In the genomic region with DNA sequence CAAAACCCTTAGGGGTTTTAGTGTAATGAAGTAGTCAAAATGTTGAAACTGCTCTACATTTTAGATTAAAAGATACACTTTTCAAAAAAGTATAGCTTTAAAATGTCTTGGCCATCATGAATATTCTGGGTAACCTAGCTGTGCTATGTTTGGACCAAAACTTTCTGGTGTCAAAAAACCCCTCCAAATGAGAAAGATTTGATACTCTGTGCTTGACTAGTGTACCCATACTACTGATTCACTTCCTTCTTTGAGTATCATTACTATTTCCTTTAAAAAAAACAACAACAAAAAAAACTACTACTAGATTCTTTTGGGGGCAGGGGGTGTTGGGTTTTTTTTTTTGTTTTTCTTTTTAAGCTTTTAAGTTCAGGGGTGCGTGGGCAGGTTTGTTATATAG, we compare ENCODE assay signal across 15 cellular contexts. TPM values are rescaled to one million over a fixed set of nuclear protein-coding genes. Genes with fewer than 3 reads are reported as not detected.
A peak's percentile ranks its signal among the peaks of the same experiment; 100 is the strongest.
DNase-seq lines count a peak whose midpoint lies in the region; ATAC-seq, FAIRE-seq and TF ChIP-seq lines count a peak whose summit lies in the region.
"Had no signal": no experiment of that assay in that cellular context is flagged by ENCODE, and none has a peak within 500 bp of the region (broad histone marks: within the 10 kb centered on the region; RNA-seq: fewer than 3 reads in every experiment).

No MANE protein-coding gene starts in this region.

- CTCF ChIA-PET in HCT116 (lab: Charles Lee) = no interaction called here
- CTCF ChIA-PET in GM12878 (lab: Yijun Ruan, JAX) = interaction anchor here (0.9 to 3.7 kb wide), 9 partner anchors 9 to 189 kb away, joined by 3 to 11 read pairs (median 5); partner anchors contain the start of genes PTRH2 and VMP1

- no peak overlapping the region for H3K4me3 Mint-ChIP-seq in T-helper 1 cell treated with Interleukin-12 subunit alpha and Interleukin-12 subunit beta and Interleukin-4 antibody, amounts not matched to agents 30 μg/mL and 1 μg/mL, for 36 hours

- TF ChIP-seq CTCF in HCT116 (IDR thresholded peaks at IDR 0.05 in 2 of 3, conservative IDR thresholded peaks at IDR 0.05 in 1 of 3; ENCODE audit: borderline replicate concordance in 1 of 3, insufficient read depth in 1 of 3, low read depth in 2 of 3, low read length in 2 of 3) = no peak
- no peak for TF ChIP-seq CTCF in GM12878 (IDR thresholded peaks at IDR 0.05 in 2 of 3, conservative IDR thresholded peaks at IDR 0.05 in 1 of 3; ENCODE audit: control insufficient read depth in 2 of 3, extremely low read depth in 1 of 3, insufficient read depth in 1 of 3, low read depth in 3 of 3, low read length in 3 of 3)

- SMC1A ChIA-PET in GM12878 (lab: Charles Lee; ENCODE audit: uncharacterized antibody, unreplicated experiment) = interaction anchor here (0.8 to 5.8 kb wide), 20 partner anchors 9 to 783 kb away, joined by 3 to 70 read pairs (median 3); partner anchors contain the start of gene CLTC

- H3K27me3 ChIP-seq in HCT116 (ENCODE audit: insufficient read depth, low read length) = no peaks in the 10 kb centered on the region
- no peaks in the 10 kb centered on the region for H3K27me3 ChIP-seq in GM12878 (replicated peaks in 1 of 2; ENCODE audit: control insufficient read depth in 2 of 2, insufficient read depth in 2 of 2, low read length in 1 of 2)
- no peaks in the 10 kb centered on the region for H3K27me3 ChIP-seq in skeletal muscle satellite cell (ENCODE audit: control insufficient read depth, insufficient read depth, low read length)

- peaks cover 25 to 47% of the 10 kb centered on the region in 2 experiments for H3K4me1 ChIP-seq in HCT116 (ENCODE audit: control insufficient read depth in 1 of 2, insufficient read depth in 2 of 2, low read length in 2 of 2)
- H3K4me1 ChIP-seq in GM12878 (ENCODE audit: control insufficient read depth, insufficient read depth, low read length) = peaks cover 8% of the 10 kb centered on the region
- peaks cover 53% of the 10 kb centered on the region for H3K4me1 ChIP-seq in skeletal muscle satellite cell (ENCODE audit: control insufficient read depth, insufficient read depth, low read length)

- peaks cover 42% of the 10 kb centered on the region for H3K36me3 Mint-ChIP-seq in T-helper 1 cell treated with Interleukin-12 subunit alpha and Interleukin-12 subunit beta and Interleukin-4 antibody, amounts not matched to agents 30 μg/mL and 1 μg/mL, for 36 hours (ENCODE audit: low read depth)

- H4K20me1 ChIP-seq in HCT116 (ENCODE audit: insufficient read depth) (peaks cover 10% of the 10 kb centered on the region; the same call in 1 of the 2 replicates), GM12878 (ENCODE audit: control insufficient read depth, insufficient read depth) (no peaks in the 10 kb centered on the region)

- H3K27ac Mint-ChIP-seq in T-helper 1 cell treated with Interleukin-12 subunit alpha and Interleukin-12 subunit beta and Interleukin-4 antibody, amounts not matched to agents 30 μg/mL and 1 μg/mL, for 36 hours = peak overlapping the region; percentile 13

- H3K9ac ChIP-seq in HCT116 (ENCODE audit: low read length) (no peak overlapping the region), GM12878 (ENCODE audit: control insufficient read depth, insufficient read depth, low read length) (no peak overlapping the region), skeletal muscle satellite cell (ENCODE audit: low read depth, low read length) (peak overlapping the region; percentile 28)

- H2AFZ ChIP-seq in HCT116 (ENCODE audit: low read depth, low read length, poor library complexity, severe bottlenecking) (no peak overlapping the region), GM12878 (ENCODE audit: control insufficient read depth, low read depth, low read length) (no peak overlapping the region)

- peak; percentile 41 for FAIRE-seq in GM12878 (lab: Jason Lieb, UNC)

- H3K27ac ChIP-seq in HCT116 (ENCODE audit: low read depth, low read length) = peak overlapping the region; percentile 74
- peak overlapping the region; percentile 52; the same call in 1 of the 2 replicates for H3K27ac ChIP-seq in GM12878 (ENCODE audit: control insufficient read depth, insufficient read depth)
- H3K27ac ChIP-seq in substantia nigra (ENCODE audit: low read depth, low read length, poor library complexity, severe bottlenecking) = no peak overlapping the region

- RAD21 ChIA-PET in HCT116 (lab: Charles Lee; ENCODE audit: low non-redundant PET in 1 of 2, low total read pairs in 2 of 2, uncharacterized antibody in 2 of 2, unreplicated experiment in 2 of 2) = no interaction called here
- RAD21 ChIA-PET in GM12878 (lab: Charles Lee; ENCODE audit: unreplicated experiment) = interaction anchor here (0.7 to 3.4 kb wide), 13 partner anchors 13 to 450 kb away, joined by 3 to 29 read pairs (median 5); partner anchors contain the start of genes CLTC, GDPD1, PTRH2 and VMP1

- no TSS peak for BruUV-seq in HCT116 (replicated peaks; lab: Mats Ljungman, UMichigan)
- BruUV-seq in GM12878 (replicated peaks; lab: Mats Ljungman, UMichigan) = no TSS peak

- H3K9me3 Mint-ChIP-seq in T-helper 1 cell treated with Interleukin-12 subunit alpha and Interleukin-12 subunit beta and Interleukin-4 antibody, amounts not matched to agents 30 μg/mL and 1 μg/mL, for 36 hours = no peaks in the 10 kb centered on the region

- DNase-seq in T-helper 1 cell (no peak), HCT116 (ENCODE audit: low read depth, low spot score) (no peak), GM12878 (ENCODE audit: low read depth, low spot score) (no peak), KBM-7 (no peak), posterior cingulate gyrus (no peak), substantia nigra (lab: John Stamatoyannopoulos, UW) (no peak)
- DNase-seq: activated CD8-positive, alpha-beta memory T cell treated with anti-CD3 and anti-CD28 coated beads for 24 hours; DMS153; foreskin melanocyte; islet precursor cell; PC-3; right cardiac atrium; trophoblast cell had no signal

- intact Hi-C loops in HCT116 (cut with micrococcal nuclease) = no loop called here
- intact Hi-C loops in GM12878 (cut with micrococcal nuclease; ENCODE audit: unreplicated experiment) = loop anchor here (10.0 kb wide), 1 partner anchor 145 kb away; no protein-coding TSS in a partner anchor
- intact Hi-C loops in posterior cingulate gyrus (cut with DNase I) = no loop called here

- no peak for ATAC-seq in HCT116
- ATAC-seq in GM12878 = peak; percentile 89
- ATAC-seq: PC-3, right cardiac atrium had no signal

- TF ChIP-seq POLR2A in HCT116 (IDR thresholded peaks at IDR 0.05; ENCODE audit: borderline replicate concordance, extremely low read depth, insufficient read depth, insufficient read length) (no peak), GM12878 (IDR thresholded peaks at IDR 0.05; ENCODE audit: low read depth, low read length) (no peak)

- H3K4me1 Mint-ChIP-seq in T-helper 1 cell treated with Interleukin-12 subunit alpha and Interleukin-12 subunit beta and Interleukin-4 antibody, amounts not matched to agents 30 μg/mL and 1 μg/mL, for 36 hours (ENCODE audit: low read depth) = peaks cover 20% of the 10 kb centered on the region

- H3K36me3 ChIP-seq in HCT116 (ENCODE audit: control insufficient read depth in 1 of 2, insufficient read depth in 2 of 2, low read length in 2 of 2) (peaks cover 67 to 81% of the 10 kb centered on the region in 2 experiments), GM12878 (ENCODE audit: control insufficient read depth in 2 of 2, insufficient read depth in 2 of 2, low read length in 1 of 2) (peaks cover 6 to 38% of the 10 kb centered on the region in 2 experiments; a peak in 3 of 4 replicates), skeletal muscle satellite cell (ENCODE audit: insufficient read depth, low read length) (peaks cover 91% of the 10 kb centered on the region)

- no peak for TF ChIP-seq RAD21 in HCT116 (IDR thresholded peaks at IDR 0.05; ENCODE audit: low read depth)
- TF ChIP-seq RAD21 in GM12878 (IDR thresholded peaks at IDR 0.05; ENCODE audit: insufficient read depth, low read depth, low read length) = no peak

- H3K9me3 ChIP-seq in HCT116 (ENCODE audit: control insufficient read depth in 1 of 2, insufficient read depth in 1 of 2, low read depth in 1 of 2, low read length in 2 of 2) (no peaks in the 10 kb centered on the region), GM12878 (replicated peaks; ENCODE audit: control insufficient read depth, insufficient read depth, low read length) (no peaks in the 10 kb centered on the region), skeletal muscle satellite cell (replicated peaks; ENCODE audit: low read length) (no peaks in the 10 kb centered on the region)

- H3K4me3 ChIP-seq in HCT116 (replicated peaks in 1 of 2; ENCODE audit: low read depth in 1 of 2, low read length in 2 of 2) (no peak overlapping the region), GM12878 (no peak overlapping the region), skeletal muscle satellite cell (ENCODE audit: low read length) (no peak overlapping the region)

- no peak for TF ChIP-seq EP300 in GM12878 (IDR thresholded peaks at IDR 0.05; ENCODE audit: borderline replicate concordance in 1 of 2, control insufficient read depth in 1 of 2, low read depth in 2 of 2, low read length in 2 of 2)

- H3K9me2 ChIP-seq in HCT116 (ENCODE audit: insufficient read depth) = no peaks in the 10 kb centered on the region

- no peaks in the 10 kb centered on the region for H3K27me3 Mint-ChIP-seq in T-helper 1 cell treated with Interleukin-12 subunit alpha and Interleukin-12 subunit beta and Interleukin-4 antibody, amounts not matched to agents 30 μg/mL and 1 μg/mL, for 36 hours (ENCODE audit: low read depth)

- POLR2A ChIA-PET in HCT116 (lab: Charles Lee) = interaction anchor here (1.3 kb wide), 1 partner anchor 12 kb away, joined by 4 read pairs; no protein-coding TSS in a partner anchor
- POLR2A ChIA-PET in GM12878 (lab: Charles Lee) = interaction anchor here (0.6 to 2.6 kb wide), 7 partner anchors 9 to 449 kb away, joined by 3 to 23 read pairs (median 4); partner anchors contain the start of genes CLTC, PTRH2 and VMP1

- 50% methylated on average over 1 of the region's 1 CpG for WGBS in GM12878 (ENCODE audit: insufficient coverage, insufficient replicate concordance, low lambda C conversion rate, missing lambda C conversion rate)

- in situ Hi-C loops in GM12878 (cut with MboI) = no loop called here
- in situ Hi-C loops in KBM-7 (cut with MboI; ENCODE audit: low pct_unique_long_range_greater_than_20kb, low sequenced_read_pairs) = no loop called here

- H3K4me2 ChIP-seq in HCT116 (ENCODE audit: low read length) (no peak overlapping the region), GM12878 (ENCODE audit: control insufficient read depth, insufficient read depth) (no peak overlapping the region; the same call in 1 of the 2 replicates), skeletal muscle satellite cell (ENCODE audit: low read length) (no peak overlapping the region)

- peaks cover 95% of the 10 kb centered on the region for H3K79me2 ChIP-seq in HCT116 (ENCODE audit: insufficient read depth, low read length)
- H3K79me2 ChIP-seq in GM12878 (ENCODE audit: control insufficient read depth, insufficient read depth, low read length) = peaks cover 6% of the 10 kb centered on the region

RNA-seq across cellular contexts. Expression of gene PTRH2, which starts 37.3 kb away (rescaled TPM):
- 59.6 TPM for total RNA-seq in HCT116 (2021; ENCODE audit: unreplicated experiment)
- 66.3 and 70.0 TPM in 2 replicates for polyA plus RNA-seq in HCT116 (2012)
- 40.4 and 43.9 TPM in 2 replicates for total RNA-seq in GM12878 (2013; cell fraction: nucleolus; rRNA removed)
- 47.0 and 48.7 TPM in 2 replicates for total RNA-seq in GM12878 (2014; rRNA removed)
- total RNA-seq in GM12878 (2014; rRNA removed; fragmentation: Illumina TruSeq; extraction: Trizol) = 38.3 and 38.8 TPM in 2 replicates
- total RNA-seq in GM12878 (2021) = 37.7 and 41.7 TPM in 2 replicates
- 54.1 TPM for polyA plus RNA-seq in GM12878 (2011; ENCODE audit: low read depth)
- 81.6 and 94.8 TPM in 2 replicates for polyA plus RNA-seq in GM12878 (2011; rRNA removed)
- 52.3 and 52.9 TPM in 2 replicates for polyA plus RNA-seq in GM12878 (2011; cell fraction: cytosol; rRNA removed)
- 37.9 and 40.9 TPM in 2 replicates for polyA plus RNA-seq in GM12878 (2011; cell fraction: nucleus; rRNA removed)
- polyA plus RNA-seq in GM12878 (2012) = 37.9 and 44.7 TPM in 2 replicates
- polyA plus RNA-seq in GM12878 (2014; fragmentation: Illumina TruSeq; extraction: Trizol) = 73.0 and 84.6 TPM in 2 replicates
- polyA plus RNA-seq in GM12878 (2014; fragmentation: Nextera tagmentation; extraction: Ambion mirVana) = 100 to 1,000 TPM; 128 to 156 TPM
- polyA plus RNA-seq in GM12878 (2014; rRNA removed) = 62.5 and 67.5 TPM in 2 replicates
- polyA plus RNA-seq in GM12878 (2016; fragmentation: Nextera tagmentation; extraction: Ambion mirVana) = 10 to 100 TPM; 58.0 to 59.3 TPM
- polyA minus RNA-seq in GM12878 (2011; rRNA and poly(A)+ RNA removed) = 33.3 and 49.5 TPM in 2 replicates
- polyA minus RNA-seq in GM12878 (2011; cell fraction: cytosol; rRNA and poly(A)+ RNA removed) = 5.1 and 7.2 TPM in 2 replicates
- 12.6 and 18.2 TPM in 2 replicates for polyA minus RNA-seq in GM12878 (2011; cell fraction: nucleus; rRNA and poly(A)+ RNA removed)
- 22.3 and 26.9 TPM in 2 replicates for total RNA-seq in skeletal muscle satellite cell (2012; rRNA removed)

RNA-seq across cellular contexts. Expression of gene VMP1, which starts 37.5 kb away (rescaled TPM):
- total RNA-seq in HCT116 (2021; ENCODE audit: unreplicated experiment) (366 TPM), GM12878 (2014; rRNA removed) (135 and 169 TPM in 2 replicates), GM12878 (2014; rRNA removed; fragmentation: Illumina TruSeq; extraction: Trizol) (150 and 160 TPM in 2 replicates), GM12878 (2021) (132 and 139 TPM in 2 replicates)
- polyA plus RNA-seq in HCT116 (2012) = 92.7 and 130 TPM in 2 replicates
- total RNA-seq in GM12878 (2013; cell fraction: nucleolus; rRNA removed) = 475 and 481 TPM in 2 replicates
- polyA plus RNA-seq in GM12878 (2011; ENCODE audit: low read depth) = 49.4 TPM
- polyA plus RNA-seq in GM12878 (2011; rRNA removed) (171 and 218 TPM in 2 replicates), GM12878 (2014; fragmentation: Illumina TruSeq; extraction: Trizol) (121 and 153 TPM in 2 replicates), GM12878 (2014; fragmentation: Nextera tagmentation; extraction: Ambion mirVana) (100 to 1,000 TPM; 130 to 199 TPM), GM12878 (2014; rRNA removed) (78.0 and 88.4 TPM in 2 replicates), GM12878 (2016; fragmentation: Nextera tagmentation; extraction: Ambion mirVana) (100 to 1,000 TPM; 107 to 111 TPM)
- 50.7 and 56.0 TPM in 2 replicates for polyA plus RNA-seq in GM12878 (2011; cell fraction: cytosol; rRNA removed)
- polyA plus RNA-seq in GM12878 (2011; cell fraction: nucleus; rRNA removed) = 117 and 155 TPM in 2 replicates
- polyA plus RNA-seq in GM12878 (2012) = 54.2 and 94.2 TPM in 2 replicates
- 205 and 241 TPM in 2 replicates for polyA minus RNA-seq in GM12878 (2011; rRNA and poly(A)+ RNA removed)
- 66.8 and 88.2 TPM in 2 replicates for polyA minus RNA-seq in GM12878 (2011; cell fraction: cytosol; rRNA and poly(A)+ RNA removed)
- polyA minus RNA-seq in GM12878 (2011; cell fraction: nucleus; rRNA and poly(A)+ RNA removed) = 262 and 332 TPM in 2 replicates
- 178 and 192 TPM in 2 replicates for total RNA-seq in skeletal muscle satellite cell (2012; rRNA removed)

RNA-seq across cellular contexts. Expression of gene CLTC, which starts 50.2 kb away (rescaled TPM):
- total RNA-seq in HCT116 (2021; ENCODE audit: unreplicated experiment) = 351 TPM
- 165 TPM in 2 replicates for polyA plus RNA-seq in HCT116 (2012)
- 282 and 283 TPM in 2 replicates for total RNA-seq in GM12878 (2013; cell fraction: nucleolus; rRNA removed)
- total RNA-seq in GM12878 (2014; rRNA removed) = 120 and 137 TPM in 2 replicates
- total RNA-seq in GM12878 (2014; rRNA removed; fragmentation: Illumina TruSeq; extraction: Trizol) = 139 and 141 TPM in 2 replicates
- 178 and 188 TPM in 2 replicates for total RNA-seq in GM12878 (2021)
- polyA plus RNA-seq in GM12878 (2011; ENCODE audit: low read depth) = 80.2 TPM
- 140 and 178 TPM in 2 replicates for polyA plus RNA-seq in GM12878 (2011; rRNA removed)
- 136 and 157 TPM in 2 replicates for polyA plus RNA-seq in GM12878 (2011; cell fraction: cytosol; rRNA removed)
- polyA plus RNA-seq in GM12878 (2011; cell fraction: nucleus; rRNA removed) = 95.3 and 118 TPM in 2 replicates
- 81.8 and 95.9 TPM in 2 replicates for polyA plus RNA-seq in GM12878 (2012)
- 105 and 110 TPM in 2 replicates for polyA plus RNA-seq in GM12878 (2014; fragmentation: Illumina TruSeq; extraction: Trizol)
- polyA plus RNA-seq in GM12878 (2014; fragmentation: Nextera tagmentation; extraction: Ambion mirVana) = 10 to 100 TPM; 93.0 to 94.3 TPM
- polyA plus RNA-seq in GM12878 (2014; rRNA removed) = 60.3 and 77.5 TPM in 2 replicates
- polyA plus RNA-seq in GM12878 (2016; fragmentation: Nextera tagmentation; extraction: Ambion mirVana) = 100 to 1,000 TPM; 156 to 179 TPM
- 364 and 505 TPM in 2 replicates for polyA minus RNA-seq in GM12878 (2011; rRNA and poly(A)+ RNA removed)
- polyA minus RNA-seq in GM12878 (2011; cell fraction: cytosol; rRNA and poly(A)+ RNA removed) = 148 and 203 TPM in 2 replicates
- 82.2 and 124 TPM in 2 replicates for polyA minus RNA-seq in GM12878 (2011; cell fraction: nucleus; rRNA and poly(A)+ RNA removed)
- total RNA-seq in skeletal muscle satellite cell (2012; rRNA removed) = 306 and 376 TPM in 2 replicates
